8 cellular contexts compared by ENCODE assay signal in genomic region chr7:44257618-44258422, GRCh38. TPM values are rescaled to one million over a fixed set of nuclear protein-coding genes. Genes with fewer than 3 reads are reported as not detected.
DNase-seq lines count a peak whose midpoint lies in the region; ATAC-seq and TF ChIP-seq lines count a peak whose summit lies in the region.

No MANE protein-coding gene starts in this region.

- TF ChIP-seq POLR2A in GM19193 (IDR thresholded peaks at IDR 0.05; ENCODE audit: extremely low read depth, insufficient read depth, insufficient read length) (peak; percentile 39), adrenal gland (IDR thresholded peaks at IDR 0.05) (no peak)

- H3K9me3 ChIP-seq in adrenal gland (replicated peaks in 1 of 3) (no peaks in the 10 kb centered on the region), right atrium auricular region (no peaks in the 10 kb centered on the region)

- 17 to 27% (median 21%) methylated on average over 15 to 18 of the region's 18 CpGs for whole genome bisulfite sequencing in adrenal gland, 4 donors

- H3K27me3 ChIP-seq in adrenal gland (peaks cover 5% of the 10 kb centered on the region), right atrium auricular region (no peaks in the 10 kb centered on the region)

- peak; percentile 84 for ATAC-seq in HG03342 (IDR thresholded peaks at IDR 0.05; ENCODE audit: unreplicated experiment)

- DNase-seq in AG08396 (ENCODE audit: low spot score) (peak; percentile 79), T follicular helper cell (ENCODE audit: low read depth) (peak; percentile 15), adrenal gland (peak; percentile 87 to 98 (median 92)), right atrium auricular region (ENCODE audit: low spot score) (peak; percentile 78), smooth muscle cell of the brain vasculature (ENCODE audit: low read depth, low spot score) (peak; percentile 18), NCI-H2107 treated with DMSO at 0.1 percent for 48 hours (lab: John Stamatoyannopoulos, UW; ENCODE audit: unreplicated experiment) (no peak)

- TF ChIP-seq CTCF in adrenal gland (IDR thresholded peaks at IDR 0.05): peak in 3 of 6 experiments; percentile 13 to 28 (median 19)
- no peak for TF ChIP-seq CTCF in right atrium auricular region (IDR thresholded peaks at IDR 0.05)

- intact Hi-C loops in adrenal gland (cut with DNase I): no loop called here

- H3K4me1 ChIP-seq in adrenal gland (replicated peaks in 1 of 2): peaks cover 25 to 34% of the 10 kb centered on the region in 2 donors
- peaks cover 0 to 76% of the 10 kb centered on the region in 2 donors for H3K4me1 ChIP-seq in right atrium auricular region

- peak overlapping the region; percentile 3 to 89 (median 30) for H3K27ac ChIP-seq in adrenal gland
- peak overlapping the region; percentile 89 to 97 for H3K27ac ChIP-seq in right atrium auricular region

- H3K4me3 ChIP-seq in adrenal gland: no peak overlapping the region
- no peak overlapping the region for H3K4me3 ChIP-seq in right atrium auricular region

- H3K36me3 ChIP-seq in adrenal gland (replicated peaks in 1 of 2) (no peaks in the 10 kb centered on the region), right atrium auricular region (no peaks in the 10 kb centered on the region)

RNA-seq across cellular contexts. Expression of gene YKT6, which starts 57.0 kb away (rescaled TPM):
- total RNA-seq in adrenal gland: 10 to 100 TPM; 47.6 to 94.7 (median 55.8) TPM
- polyA plus RNA-seq in adrenal gland: 10 to 100 TPM; 32.8 to 93.6 (median 35.7) TPM
- 10 to 100 TPM; 43.9 to 44.9 TPM for total RNA-seq in right atrium auricular region
